In genomic region chr1:228348708-228349467, GRCh38 we compare ENCODE assay signal across 23 cellular contexts. TPM values are rescaled to one million over a fixed set of nuclear protein-coding genes. Genes with fewer than 3 reads are reported as not detected.
DNase-seq lines count a peak whose midpoint lies in the region; ATAC-seq lines count a peak whose summit lies in the region.
"Had no signal": no experiment of that assay in that cellular context is flagged by ENCODE, and none has a peak within 500 bp of the region (broad histone marks: within the 10 kb centered on the region; RNA-seq: fewer than 3 reads in every experiment).

No MANE protein-coding gene starts in this region.

- peaks cover 9% of the 10 kb centered on the region for H3K9me3 ChIP-seq in MG63

- peak overlapping the region; percentile 74 for H3K27ac Mint-ChIP-seq in activated naive CD4-positive, alpha-beta T cell treated with anti-CD3 and anti-CD28 coated beads, Interleukin-2, amount 50 U/mL, for 24 hours
- H3K27ac Mint-ChIP-seq: IgD-negative memory B cell had no signal

- no peaks in the 10 kb centered on the region for H3K36me3 ChIP-seq in MG63

- H3K9me3 Mint-ChIP-seq in activated naive CD4-positive, alpha-beta T cell treated with anti-CD3 and anti-CD28 coated beads, Interleukin-2, amount 50 U/mL, for 24 hours = no peaks in the 10 kb centered on the region
- H3K9me3 Mint-ChIP-seq: immature natural killer cell had no signal

- H3K4me1 Mint-ChIP-seq in activated naive CD4-positive, alpha-beta T cell treated with anti-CD3 and anti-CD28 coated beads, Interleukin-2, amount 50 U/mL, for 24 hours = no peaks in the 10 kb centered on the region
- H3K4me1 Mint-ChIP-seq: immature natural killer cell had no signal

- no peak overlapping the region for H3K4me3 Mint-ChIP-seq in activated naive CD4-positive, alpha-beta T cell treated with anti-CD3 and anti-CD28 coated beads, Interleukin-2, amount 50 U/mL, for 24 hours
- H3K4me3 Mint-ChIP-seq: CD4-positive, alpha-beta memory T cell; IgD-negative memory B cell; immature natural killer cell had no signal

- H3K27me3 ChIP-seq in MG63 = no peaks in the 10 kb centered on the region

- H3K36me3 Mint-ChIP-seq in activated naive CD4-positive, alpha-beta T cell treated with anti-CD3 and anti-CD28 coated beads, Interleukin-2, amount 50 U/mL, for 24 hours = peaks cover 5% of the 10 kb centered on the region
- H3K36me3 Mint-ChIP-seq: immature natural killer cell had no signal

- DNase-seq in activated naive CD4-positive, alpha-beta T cell (lab: John Stamatoyannopoulos, UW) = no peak
- DNase-seq in HT-29 (ENCODE audit: low spot score) = peak; percentile 46
- peak; percentile 68 for DNase-seq in mesenteric fat pad (ENCODE audit: low spot score)
- DNase-seq in sciatic nerve (ENCODE audit: low spot score) = peak; percentile 23
- no peak for DNase-seq in cerebellum (ENCODE audit: low spot score)
- DNase-seq in MG63 = no peak
- DNase-seq: activated CD4-positive, alpha-beta T cell treated with anti-CD3 and anti-CD28 coated beads for 48 hours; activated gamma-delta T cell treated with Interleukin-2 at 50 U/mL for 16 hours; AML-193; DMS 273 treated with DMSO at 0.1 percent for 48 hours; effector CD4-positive, alpha-beta T cell; GM23248; hypothalamus; immature natural killer cell; mesendoderm; NCI-H2107; NCI-H748 treated with DMSO at 0.1 percent for 48 hours; SIG-M5; stimulated activated naive CD8-positive, alpha-beta T cell treated with anti-CD3 and anti-CD28 coated beads, Interleukin-15, Interleukin-2, amounts not matched to agents 100 U/mL and 50 U/mL, for 24 hours had no signal

- no peak overlapping the region for H3K4me3 ChIP-seq in MG63
- H3K4me3 ChIP-seq: GM23248 had no signal

- no peaks in the 10 kb centered on the region for H3K27me3 Mint-ChIP-seq in activated naive CD4-positive, alpha-beta T cell treated with anti-CD3 and anti-CD28 coated beads, Interleukin-2, amount 50 U/mL, for 24 hours
- H3K27me3 Mint-ChIP-seq: CD4-positive, alpha-beta memory T cell; IgD-negative memory B cell had no signal

- intact Hi-C loops in sciatic nerve (cut with DNase I) = no loop called here

- no peak for ATAC-seq in sciatic nerve
- ATAC-seq: left lobe of liver; stimulated activated naive CD8-positive, alpha-beta T cell treated with anti-CD3 and anti-CD28 coated beads, Interleukin-15, Interleukin-2, amounts not matched to agents 100 U/mL and 50 U/mL, for 24 hours had no signal

RNA-seq across cellular contexts. Expression of gene TRIM11, which starts 57.7 kb away (rescaled TPM):
- total RNA-seq in HT-29 (2014; rRNA removed; shearing (Covaris generic)) = 55.9 and 62.2 TPM in 2 replicates
- total RNA-seq in mesenteric fat pad = 12.2 TPM
- 18.1 TPM for total RNA-seq in sciatic nerve
- total RNA-seq in cerebellum = 16.1 TPM
- 36.5 and 44.3 TPM in 2 replicates for total RNA-seq in MG63 (2014; rRNA removed; shearing (Covaris generic); ENCODE audit: low replicate concordance)

Comparison
In these comparisons a context has a peak if more than half of its experiments do, and no peak if none do; other contexts are left out.
1. DNase-seq: peak in HT-29 (single experiment), mesenteric fat pad (single experiment) and sciatic nerve (single experiment); none in activated naive CD4-positive, alpha-beta T cell (0 of 4), cerebellum (single experiment) and MG63 (single experiment).